ENCODE assay signal across 8 cellular contexts in the genomic region with DNA sequence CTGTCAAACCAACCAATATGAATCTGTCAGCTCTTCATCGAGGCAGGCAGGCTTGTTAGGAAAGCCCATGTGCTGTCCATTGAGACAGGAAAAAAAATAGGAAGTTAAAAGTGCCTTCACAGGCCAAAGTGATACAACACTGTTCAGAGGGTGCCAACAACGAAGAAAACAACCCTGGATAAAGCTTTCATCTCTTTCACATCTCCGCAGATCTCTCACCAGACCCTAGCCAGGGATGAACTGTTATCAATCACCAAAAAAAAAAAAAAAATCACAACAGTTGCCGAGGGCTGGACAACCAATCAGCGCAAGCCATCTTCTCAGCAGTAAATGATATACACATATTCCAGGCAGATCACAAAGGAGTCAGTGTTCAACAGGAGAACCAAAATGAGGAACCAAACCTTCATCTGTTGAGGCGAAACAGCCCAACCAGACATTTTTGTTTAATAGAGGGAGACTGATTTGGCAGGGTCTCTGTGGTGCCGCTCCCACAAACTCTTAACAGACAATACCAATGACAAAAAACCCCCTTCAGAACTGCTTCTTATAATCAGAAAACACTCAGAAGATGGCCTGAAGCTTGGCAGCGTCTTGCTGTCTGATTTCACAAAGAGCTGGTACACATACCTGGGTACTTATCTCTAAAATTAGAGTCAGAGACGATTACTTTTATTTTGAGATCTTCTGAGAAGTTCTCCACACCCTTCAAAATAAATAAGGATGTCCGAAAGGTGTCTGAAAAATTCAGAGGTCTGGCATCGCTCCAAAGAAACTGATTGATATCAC. TPM values are rescaled to one million over a fixed set of nuclear protein-coding genes. Genes with fewer than 3 reads are reported as not detected.
DNase-seq lines count a peak whose midpoint lies in the region; ATAC-seq and TF ChIP-seq lines count a peak whose summit lies in the region.

No MANE protein-coding gene starts in this region.

- H3K4me1 ChIP-seq in esophagus squamous epithelium (peaks cover 55 to 90% (median 75%) of the 10 kb centered on the region in 3 donors), spleen (peaks cover 53 to 78% (median 72%) of the 10 kb centered on the region in 6 donors)

- H3K9me3 Mint-ChIP-seq in activated CD4-positive, alpha-beta T cell treated with anti-CD3 and anti-CD28 coated beads, Interleukin-2, amount 10 ng/mL, durations not matched to agents 24 days and 14 days = no peaks in the 10 kb centered on the region

- peaks cover 0 to 3% (median 0%) of the 10 kb centered on the region in 3 donors for H3K36me3 ChIP-seq in esophagus squamous epithelium
- H3K36me3 ChIP-seq in spleen = peaks cover 0 to 15% (median 0%) of the 10 kb centered on the region in 6 donors

- H3K4me1 Mint-ChIP-seq in activated CD4-positive, alpha-beta T cell treated with anti-CD3 and anti-CD28 coated beads, Interleukin-2, amount 10 ng/mL, durations not matched to agents 24 days and 14 days = peaks cover 70% of the 10 kb centered on the region

- DNase-seq in activated CD4-positive, alpha-beta T cell treated with anti-CD3 and anti-CD28 coated beads, Interleukin-2, amount 10 ng/mL, durations not matched to agents 24 days and 14 days = peak; percentile 74
- DNase-seq in activated CD4-positive, alpha-beta T cell treated with anti-CD3 and anti-CD28 coated beads, Interleukin-2, amount 50 U/mL, for 1 hour = no peak
- DNase-seq in esophagus squamous epithelium (lab: John Stamatoyannopoulos, UW) (no peak), spleen (no peak), SHP77 (lab: John Stamatoyannopoulos, UW) (no peak), sciatic nerve (ENCODE audit: low spot score) (no peak)

- intact Hi-C loops in activated CD4-positive, alpha-beta T cell treated with anti-CD3 and anti-CD28 coated beads, Interleukin-2, amount 10 ng/mL, durations not matched to agents 24 days and 14 days (cut with micrococcal nuclease) = loop anchor here (5.0 kb wide), 2 partner anchors 253 to 877 kb away; partner anchors contain the start of genes KANSL1 and NMT1
- intact Hi-C loops in esophagus squamous epithelium (cut with DNase I) = no loop called here
- intact Hi-C loops in spleen (cut with DNase I; ENCODE audit: low total_unique reads) = no loop called here
- intact Hi-C loops in sciatic nerve (cut with DNase I) = no loop called here

- H3K27ac ChIP-seq in esophagus squamous epithelium (peak overlapping the region; percentile 90 to 100 (median 99)), spleen (peak overlapping the region; percentile 75 to 99 (median 94))

- no peaks in the 10 kb centered on the region for H3K27me3 ChIP-seq in esophagus squamous epithelium
- H3K27me3 ChIP-seq in spleen (replicated peaks in 1 of 7) = no peaks in the 10 kb centered on the region

- H3K27ac Mint-ChIP-seq in activated CD4-positive, alpha-beta T cell treated with anti-CD3 and anti-CD28 coated beads, Interleukin-2, amount 10 ng/mL, durations not matched to agents 24 days and 14 days = peak overlapping the region; percentile 95

- TF ChIP-seq POLR2A in Raji (IDR thresholded peaks at IDR 0.05; ENCODE audit: insufficient read depth, low read depth, low read length) = peak; percentile 29; the same call in 1 of the 2 replicates
- TF ChIP-seq POLR2A in esophagus squamous epithelium (IDR thresholded peaks at IDR 0.05) = no peak
- TF ChIP-seq POLR2A in spleen (IDR thresholded peaks at IDR 0.05) = no peak

- 10 to 12% methylated on average over 11 of the region's 11 CpGs for WGBS in esophagus squamous epithelium, 2 donors
- WGBS in spleen, 5 donors = 27 to 36% (median 31%) methylated on average over 11 of the region's 11 CpGs

- peak overlapping the region; percentile 56 to 95 (median 86) for H3K4me3 ChIP-seq in esophagus squamous epithelium
- H3K4me3 ChIP-seq in spleen = peak overlapping the region; percentile 6 to 88 (median 74)

- peaks cover 57% of the 10 kb centered on the region for H3K36me3 Mint-ChIP-seq in activated CD4-positive, alpha-beta T cell treated with anti-CD3 and anti-CD28 coated beads, Interleukin-2, amount 10 ng/mL, durations not matched to agents 24 days and 14 days (ENCODE audit: low read depth)

- TF ChIP-seq CTCF in esophagus squamous epithelium (IDR thresholded peaks at IDR 0.05) (no peak), spleen (IDR thresholded peaks at IDR 0.05 in 8 of 11, conservative IDR thresholded peaks at IDR 0.05 in 3 of 11) (no peak)

- peaks cover 3% of the 10 kb centered on the region for H3K27me3 Mint-ChIP-seq in activated CD4-positive, alpha-beta T cell treated with anti-CD3 and anti-CD28 coated beads, Interleukin-2, amount 10 ng/mL, durations not matched to agents 24 days and 14 days

- H3K9me3 ChIP-seq in esophagus squamous epithelium (no peaks in the 10 kb centered on the region), spleen (no peaks in the 10 kb centered on the region)

- H3K4me3 Mint-ChIP-seq in activated CD4-positive, alpha-beta T cell treated with anti-CD3 and anti-CD28 coated beads, Interleukin-2, amount 10 ng/mL, durations not matched to agents 24 days and 14 days = peak overlapping the region; percentile 89

- ATAC-seq in GM21737 (IDR thresholded peaks at IDR 0.05; ENCODE audit: unreplicated experiment) (no peak), sciatic nerve (no peak)

RNA-seq across cellular contexts. Expression of gene MAP3K14, which starts 1.9 kb away (rescaled TPM):
- total RNA-seq in activated CD4-positive, alpha-beta T cell treated with anti-CD3 and anti-CD28 coated beads, Interleukin-2, amount 10 ng/mL, durations not matched to agents 24 days and 14 days = 57.4 and 61.0 TPM in 2 replicates
- total RNA-seq in esophagus squamous epithelium (10 to 100 TPM in 1 of 4 donors, 1 to 10 TPM in 3; 3.7 to 14.7 (median 6.7) TPM), spleen (10 to 100 TPM; 22.1 to 36.3 (median 32.1) TPM), sciatic nerve (19.1 TPM)
- polyA plus RNA-seq in spleen = 10 to 100 TPM; 17.3 to 18.8 (median 18.0) TPM

RNA-seq across cellular contexts. Expression of gene SPATA32, which starts 53.1 kb away (rescaled TPM):
- total RNA-seq in activated CD4-positive, alpha-beta T cell treated with anti-CD3 and anti-CD28 coated beads, Interleukin-2, amount 10 ng/mL, durations not matched to agents 24 days and 14 days = 0.28 and 0.40 TPM in 2 replicates
- total RNA-seq in esophagus squamous epithelium (not detected), spleen (under 1 TPM in 1 of 7 donors, not detected in 6; 0.17 TPM), sciatic nerve (not detected)
- under 1 TPM in 2 of 3 donors, not detected in 1; 0.08 to 0.09 TPM for polyA plus RNA-seq in spleen
